In the genomic region with DNA sequence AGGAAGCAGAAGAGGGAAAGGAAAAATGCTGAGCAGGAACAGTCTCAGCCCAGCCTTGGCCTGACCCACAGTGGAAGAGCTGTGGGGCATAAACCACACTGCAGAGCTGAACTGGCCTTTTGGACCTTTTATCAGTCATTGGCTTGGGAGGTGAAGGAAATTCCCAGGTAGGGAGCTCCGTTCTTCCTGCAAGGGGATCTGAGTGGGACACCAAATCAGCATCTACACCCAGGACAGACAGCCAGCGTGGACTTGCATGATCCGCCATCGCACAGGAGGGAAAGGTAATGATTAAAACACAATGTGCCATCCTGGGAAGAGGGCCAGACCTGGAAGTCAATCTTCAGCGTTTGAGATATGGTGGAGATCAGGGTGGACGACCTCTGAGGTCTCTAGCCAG, we compare ENCODE assay signal across 9 cellular contexts. TPM values are rescaled to one million over a fixed set of nuclear protein-coding genes. Genes with fewer than 3 reads are reported as not detected.
DNase-seq lines count a peak whose midpoint lies in the region; ATAC-seq and TF ChIP-seq lines count a peak whose summit lies in the region.
"Had no signal": no experiment of that assay in that cellular context is flagged by ENCODE, and none has a peak within 500 bp of the region (broad histone marks: within the 10 kb centered on the region; RNA-seq: fewer than 3 reads in every experiment).

No MANE protein-coding gene starts in this region.

- H3K27me3 ChIP-seq in adipocyte (replicated peaks; ENCODE audit: control insufficient read depth, insufficient read depth, low read length) (no peaks in the 10 kb centered on the region), left lung (no peaks in the 10 kb centered on the region), stomach smooth muscle (ENCODE audit: control insufficient read depth in 1 of 2, insufficient read depth in 2 of 2, low read length in 2 of 2) (no peaks in the 10 kb centered on the region)

- ATAC-seq in left lung (no peak), HG02759 (IDR thresholded peaks at IDR 0.05; ENCODE audit: unreplicated experiment) (no peak)

- H3K27ac ChIP-seq in left lung: peak overlapping the region; percentile 48 to 90
- peak overlapping the region; percentile 80 for H3K27ac ChIP-seq in stomach smooth muscle (ENCODE audit: low read length)

- intact Hi-C loops in left lung (cut with DNase I): no loop called here

- no peak for TF ChIP-seq CTCF in left lung (IDR thresholded peaks at IDR 0.05)

- H3K4me1 ChIP-seq in adipocyte (ENCODE audit: control insufficient read depth, insufficient read depth, low read length) (peaks cover 43% of the 10 kb centered on the region), left lung (peaks cover 9 to 37% of the 10 kb centered on the region in 2 donors), stomach smooth muscle (ENCODE audit: control insufficient read depth, insufficient read depth, low read length) (peaks cover 31% of the 10 kb centered on the region)

- H3K36me3 ChIP-seq in adipocyte (ENCODE audit: control insufficient read depth, insufficient read depth, low read length, severe bottlenecking): peaks cover 28% of the 10 kb centered on the region
- peaks cover 0 to 30% of the 10 kb centered on the region in 2 donors for H3K36me3 ChIP-seq in left lung
- peaks cover 10 to 20% of the 10 kb centered on the region in 2 donors for H3K36me3 ChIP-seq in stomach smooth muscle (ENCODE audit: control insufficient read depth in 2 of 2, insufficient read depth in 2 of 2, low read length in 2 of 2)

- H3K4me3 ChIP-seq in adipocyte (ENCODE audit: low read length) (peak overlapping the region; percentile 91), left lung (peak overlapping the region; percentile 89 to 94), stomach smooth muscle (ENCODE audit: low read length in 2 of 2) (peak overlapping the region; percentile 83 to 93)

- DNase-seq in activated CD8-positive, alpha-beta memory T cell treated with anti-CD3 and anti-CD28 coated beads, Interleukin-2, amount 50 U/mL, for 48 hours: peak; percentile 45
- no peak for DNase-seq in activated CD8-positive, alpha-beta memory T cell treated with anti-CD3 and anti-CD28 coated beads, Interleukin-2, amount 50 U/mL, for 4 hours
- DNase-seq in adipocyte (ENCODE audit: low read depth) (no peak), left lung (no peak), cerebellar nuclear complex (lab: John Stamatoyannopoulos, UW) (no peak), SKM-1 treated with dmso at 0.1 percent for 144 hours (lab: John Stamatoyannopoulos, UW; ENCODE audit: unreplicated experiment) (no peak)
- DNase-seq: stimulated activated naive CD4-positive, alpha-beta T cell had no signal

- H3K9ac ChIP-seq in adipocyte (ENCODE audit: low read length) (peak overlapping the region; percentile 97), stomach smooth muscle (ENCODE audit: low read length in 2 of 2) (peak overlapping the region; percentile 85 to 90)

- H3K9me3 ChIP-seq in adipocyte (ENCODE audit: control insufficient read depth, low read length) (no peaks in the 10 kb centered on the region), left lung (no peaks in the 10 kb centered on the region), stomach smooth muscle (ENCODE audit: control insufficient read depth in 2 of 2, low read length in 2 of 2) (no peaks in the 10 kb centered on the region)

RNA-seq across cellular contexts. Expression of a gene that starts 1.2 kb away (rescaled TPM):
- 10 to 100 TPM; 44.5 to 45.0 TPM for total RNA-seq in left lung

RNA-seq across cellular contexts. Expression of a gene that starts 18.6 kb away (rescaled TPM):
- total RNA-seq in left lung: 10 to 100 TPM; 86.2 to 94.7 TPM

RNA-seq across cellular contexts. Expression of a gene that starts 40.7 kb away (rescaled TPM):
- 1 to 10 TPM in 1 of 2 donors, under 1 TPM in 1; 0.97 to 1.2 TPM for total RNA-seq in left lung

RNA-seq across cellular contexts. Expression of a gene that starts 56.9 kb away (rescaled TPM):
- total RNA-seq in left lung: 10 to 100 TPM; 11.3 to 15.9 TPM
